Comparison of ENCODE assay signal across 10 cellular contexts in genomic region chr10:46523119-46523880, GRCh38. TPM values are rescaled to one million over a fixed set of nuclear protein-coding genes. Genes with fewer than 3 reads are reported as not detected.
DNase-seq lines count a peak whose midpoint lies in the region; ATAC-seq, FAIRE-seq and TF ChIP-seq lines count a peak whose summit lies in the region.
"Had no signal": no experiment of that assay in that cellular context is flagged by ENCODE, and none has a peak within 500 bp of the region (broad histone marks: within the 10 kb centered on the region; RNA-seq: fewer than 3 reads in every experiment).

No MANE protein-coding gene starts in this region.

- H3K27me3 ChIP-seq in Peyer's patch (no peaks in the 10 kb centered on the region), esophagus squamous epithelium (no peaks in the 10 kb centered on the region), pancreas (no peaks in the 10 kb centered on the region), esophagus muscularis mucosa (no peaks in the 10 kb centered on the region)

- H3K4me3 ChIP-seq in Peyer's patch: no peak overlapping the region
- peak overlapping the region in 1 of 4 donors; percentile 4 for H3K4me3 ChIP-seq in esophagus squamous epithelium
- H3K4me3 ChIP-seq in pancreas: no peak overlapping the region
- no peak overlapping the region for H3K4me3 ChIP-seq in esophagus muscularis mucosa

- intact Hi-C loops in esophagus squamous epithelium (cut with DNase I) (no loop called here), pancreas (cut with DNase I) (no loop called here), esophagus muscularis mucosa (cut with DNase I) (no loop called here)

- ATAC-seq in pancreas: peak; percentile 58 to 82 (median 74)
- ATAC-seq in HG03565 (IDR thresholded peaks at IDR 0.05; ENCODE audit: unreplicated experiment): no peak

- DNase-seq in ELF-1 (ENCODE audit: low read depth, low spot score) (peak; percentile 71), Peyer's patch (peak in 2 of 3 donors; percentile 73 to 86), esophagus squamous epithelium (lab: John Stamatoyannopoulos, UW) (no peak), pancreas (peak in 3 of 6 donors; percentile 46 to 80 (median 77)), middle frontal gyrus (ENCODE audit: extremely low spot score, low spot score) (no peak), esophagus muscularis mucosa (ENCODE audit: extremely low spot score) (no peak), GF-D8 (lab: John Stamatoyannopoulos, UW) (no peak)
- DNase-seq: H9 had no signal

- no peaks in the 10 kb centered on the region for H3K9me3 ChIP-seq in Peyer's patch
- no peaks in the 10 kb centered on the region for H3K9me3 ChIP-seq in esophagus squamous epithelium
- no peaks in the 10 kb centered on the region for H3K9me3 ChIP-seq in pancreas
- H3K9me3 ChIP-seq in esophagus muscularis mucosa: no peaks in the 10 kb centered on the region

- TF ChIP-seq EP300 in esophagus muscularis mucosa (IDR thresholded peaks at IDR 0.05): no peak

- H3K4me1 ChIP-seq in Peyer's patch (peaks cover 0 to 12% (median 3%) of the 10 kb centered on the region in 4 donors), esophagus squamous epithelium (peaks cover 17 to 51% (median 17%) of the 10 kb centered on the region in 3 donors), pancreas (no peaks in the 10 kb centered on the region), esophagus muscularis mucosa (peaks cover 6 to 15% (median 14%) of the 10 kb centered on the region in 4 donors)

- TF ChIP-seq POLR2A in Peyer's patch (IDR thresholded peaks at IDR 0.05) (no peak), esophagus squamous epithelium (IDR thresholded peaks at IDR 0.05) (no peak), esophagus muscularis mucosa (IDR thresholded peaks at IDR 0.05; ENCODE audit: low read depth) (no peak)

- FAIRE-seq in pancreas (lab: Jason Lieb, UNC): no peak

- 34 to 39% methylated on average over 8 to 9 of the region's 10 CpGs for WGBS in esophagus squamous epithelium, 2 donors
- 57 to 59% methylated on average over 10 of the region's 10 CpGs for WGBS in pancreas, 2 donors
- WGBS in esophagus muscularis mucosa: 69% methylated on average over 9 of the region's 10 CpGs

- H3K27ac ChIP-seq in Peyer's patch (peak overlapping the region in 2 of 4 donors; percentile 5 to 20), esophagus squamous epithelium (peak overlapping the region; percentile 46 to 84 (median 74)), pancreas (peak overlapping the region in 2 of 4 donors; percentile 48 to 63), esophagus muscularis mucosa (replicated peaks in 1 of 4) (no peak overlapping the region)

- TF ChIP-seq CTCF in Peyer's patch (IDR thresholded peaks at IDR 0.05): peak in 1 of 6 experiments; percentile 13
- no peak for TF ChIP-seq CTCF in esophagus squamous epithelium (IDR thresholded peaks at IDR 0.05)
- no peak for TF ChIP-seq CTCF in pancreas (IDR thresholded peaks at IDR 0.05)
- TF ChIP-seq CTCF in esophagus muscularis mucosa (IDR thresholded peaks at IDR 0.05): no peak

- H3K36me3 ChIP-seq in Peyer's patch (no peaks in the 10 kb centered on the region), esophagus squamous epithelium (no peaks in the 10 kb centered on the region), pancreas (no peaks in the 10 kb centered on the region), esophagus muscularis mucosa (no peaks in the 10 kb centered on the region)

RNA-seq across cellular contexts. Expression of gene GPRIN2, which starts 33.2 kb away (rescaled TPM):
- total RNA-seq in Peyer's patch: 10 to 100 TPM in 3 of 4 donors, 1 to 10 TPM in 1; 6.6 to 79.9 (median 54.7) TPM
- 1 to 10 TPM; 7.6 to 8.3 (median 8.1) TPM for total RNA-seq in esophagus squamous epithelium
- total RNA-seq in pancreas: 10 to 100 TPM in 1 of 6 donors, 1 to 10 TPM in 5; 3.7 to 14.0 (median 4.3) TPM
- polyA plus RNA-seq in pancreas: 10 to 100 TPM in 1 of 2 donors, 1 to 10 TPM in 1; 6.0 to 12.3 TPM
- 1 to 10 TPM in 2 of 4 donors, not detected in 2; 1.3 to 2.2 TPM for total RNA-seq in esophagus muscularis mucosa
- polyA plus RNA-seq: IgD-negative memory B cell had no signal

RNA-seq across cellular contexts. Expression of gene SYT15, which starts 55.6 kb away (rescaled TPM):
- total RNA-seq in Peyer's patch: 1 to 10 TPM in 1 of 4 donors, under 1 TPM in 3; 0.18 to 4.1 (median 0.46) TPM
- 1 to 10 TPM in 2 of 4 donors, under 1 TPM in 2; 0.31 to 2.7 (median 1.0) TPM for total RNA-seq in esophagus squamous epithelium
- total RNA-seq in pancreas: 10 to 100 TPM in 1 of 6 donors, 1 to 10 TPM in 5; 2.1 to 10.7 (median 3.9) TPM
- polyA plus RNA-seq in pancreas: 1 to 10 TPM; 2.7 to 3.7 TPM
- 1 to 10 TPM; 2.1 to 7.4 (median 5.4) TPM for total RNA-seq in esophagus muscularis mucosa

RNA-seq across cellular contexts. Expression of gene NPY4R, which starts 57.5 kb away (rescaled TPM):
- 1 to 10 TPM in 2 of 4 donors, not detected in 2; 1.5 to 1.9 TPM for total RNA-seq in Peyer's patch
- total RNA-seq in esophagus squamous epithelium: not detected
- total RNA-seq in pancreas: not detected
- polyA plus RNA-seq in pancreas: not detected
- not detected for total RNA-seq in esophagus muscularis mucosa
- total RNA-seq: H9 had no signal
- polyA plus RNA-seq: IgD-negative memory B cell had no signal

Comparison
In these comparisons a context has a peak if more than half of its experiments do, and no peak if none do; other contexts are left out.
1. DNase-seq: peak in ELF-1 (single experiment) and Peyer's patch (2 of 3); none in esophagus squamous epithelium (single experiment), middle frontal gyrus (single experiment), esophagus muscularis mucosa (single experiment) and GF-D8 (single experiment).
2. H3K27ac ChIP-seq: peak in esophagus squamous epithelium (4 of 4); none in esophagus muscularis mucosa (0 of 4).